In the genomic region with DNA sequence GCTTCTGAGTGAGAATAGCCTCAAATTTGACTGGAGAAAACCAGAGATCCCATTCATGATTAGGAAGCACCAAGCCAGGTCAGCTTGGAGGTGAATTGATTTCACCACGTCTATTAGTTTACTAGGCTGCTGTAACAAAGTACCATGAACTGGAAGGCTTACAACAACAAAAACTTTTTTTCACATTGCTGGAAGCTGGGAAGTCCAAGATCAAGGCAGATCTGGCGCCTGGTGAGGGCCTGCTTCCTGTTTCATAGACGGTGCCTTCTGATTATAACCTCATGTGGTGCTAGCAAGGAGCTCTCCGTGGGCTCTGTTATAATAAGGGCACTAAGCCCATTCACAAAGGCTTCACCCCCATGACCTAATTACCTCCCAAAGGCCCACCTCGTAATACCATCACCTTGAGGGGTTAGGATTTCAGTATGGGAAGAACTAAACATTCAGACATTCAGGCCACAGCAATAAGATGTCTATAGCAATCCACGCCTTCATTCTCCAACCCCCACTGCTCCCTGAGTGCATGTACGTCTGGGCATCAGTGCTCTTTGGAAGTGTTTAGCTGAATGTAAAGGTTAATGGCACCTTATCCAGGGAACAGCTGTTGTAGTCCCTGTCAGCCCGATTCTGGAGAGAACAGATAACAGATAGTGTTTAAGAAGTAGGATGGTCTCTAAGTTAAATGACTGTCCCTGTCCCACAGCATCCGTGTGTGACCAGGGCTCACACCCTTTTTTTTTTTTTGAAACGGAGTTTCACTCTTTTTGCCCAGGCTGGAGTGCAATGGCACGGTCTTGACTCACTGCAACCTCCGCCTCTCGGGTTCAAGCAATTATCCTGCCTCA, we compare ENCODE assay signal across 1 cellular context.
TF ChIP-seq lines count a peak whose summit lies in the region.

No MANE protein-coding gene starts in this region.

TF ChIP-seq in HCT116, 20 proteins besides CTCF, POLR2A, EP300 and RAD21 (continued from another document):
- TF ChIP-seq, protein P1, sequence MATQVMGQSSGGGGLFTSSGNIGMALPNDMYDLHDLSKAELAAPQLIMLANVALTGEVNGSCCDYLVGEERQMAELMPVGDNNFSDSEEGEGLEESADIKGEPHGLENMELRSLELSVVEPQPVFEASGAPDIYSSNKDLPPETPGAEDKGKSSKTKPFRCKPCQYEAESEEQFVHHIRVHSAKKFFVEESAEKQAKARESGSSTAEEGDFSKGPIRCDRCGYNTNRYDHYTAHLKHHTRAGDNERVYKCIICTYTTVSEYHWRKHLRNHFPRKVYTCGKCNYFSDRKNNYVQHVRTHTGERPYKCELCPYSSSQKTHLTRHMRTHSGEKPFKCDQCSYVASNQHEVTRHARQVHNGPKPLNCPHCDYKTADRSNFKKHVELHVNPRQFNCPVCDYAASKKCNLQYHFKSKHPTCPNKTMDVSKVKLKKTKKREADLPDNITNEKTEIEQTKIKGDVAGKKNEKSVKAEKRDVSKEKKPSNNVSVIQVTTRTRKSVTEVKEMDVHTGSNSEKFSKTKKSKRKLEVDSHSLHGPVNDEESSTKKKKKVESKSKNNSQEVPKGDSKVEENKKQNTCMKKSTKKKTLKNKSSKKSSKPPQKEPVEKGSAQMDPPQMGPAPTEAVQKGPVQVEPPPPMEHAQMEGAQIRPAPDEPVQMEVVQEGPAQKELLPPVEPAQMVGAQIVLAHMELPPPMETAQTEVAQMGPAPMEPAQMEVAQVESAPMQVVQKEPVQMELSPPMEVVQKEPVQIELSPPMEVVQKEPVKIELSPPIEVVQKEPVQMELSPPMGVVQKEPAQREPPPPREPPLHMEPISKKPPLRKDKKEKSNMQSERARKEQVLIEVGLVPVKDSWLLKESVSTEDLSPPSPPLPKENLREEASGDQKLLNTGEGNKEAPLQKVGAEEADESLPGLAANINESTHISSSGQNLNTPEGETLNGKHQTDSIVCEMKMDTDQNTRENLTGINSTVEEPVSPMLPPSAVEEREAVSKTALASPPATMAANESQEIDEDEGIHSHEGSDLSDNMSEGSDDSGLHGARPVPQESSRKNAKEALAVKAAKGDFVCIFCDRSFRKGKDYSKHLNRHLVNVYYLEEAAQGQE (IDR thresholded peaks at IDR 0.05; ENCODE audit: low read depth), result no peak
- TF ChIP-seq SIN3A (IDR thresholded peaks at IDR 0.05; ENCODE audit: low read depth) (no peak), ZFX (IDR thresholded peaks at IDR 0.05) (no peak)
